Comparison of ENCODE assay signal across 1 cellular context in the genomic region with DNA sequence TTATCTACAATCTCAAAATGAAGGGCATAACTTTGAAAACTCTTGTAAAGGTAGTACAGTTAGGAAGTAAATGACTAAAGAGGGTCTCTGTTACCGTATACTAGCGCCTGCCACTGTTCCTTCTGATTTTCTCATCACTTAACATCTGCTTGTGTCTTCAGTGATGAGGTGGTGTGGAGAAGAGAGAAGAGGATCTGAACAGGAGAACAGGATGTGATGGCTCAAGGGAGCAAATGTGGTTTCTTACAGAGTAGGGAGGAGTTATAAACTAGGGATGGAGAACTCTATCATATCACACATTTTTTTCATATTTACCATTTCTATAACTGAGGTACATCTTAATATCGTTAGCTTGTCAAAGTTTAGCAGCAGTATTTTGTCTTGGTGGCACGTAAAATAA.
TF ChIP-seq lines count a peak whose summit lies in the region.

No MANE protein-coding gene starts in this region.

TF ChIP-seq in SK-N-SH treated with all-trans-retinoic acid at 6 μM for 48 hours, 23 proteins besides CTCF, POLR2A, EP300 and RAD21 (continued from another document):
- TF ChIP-seq, protein P1, sequence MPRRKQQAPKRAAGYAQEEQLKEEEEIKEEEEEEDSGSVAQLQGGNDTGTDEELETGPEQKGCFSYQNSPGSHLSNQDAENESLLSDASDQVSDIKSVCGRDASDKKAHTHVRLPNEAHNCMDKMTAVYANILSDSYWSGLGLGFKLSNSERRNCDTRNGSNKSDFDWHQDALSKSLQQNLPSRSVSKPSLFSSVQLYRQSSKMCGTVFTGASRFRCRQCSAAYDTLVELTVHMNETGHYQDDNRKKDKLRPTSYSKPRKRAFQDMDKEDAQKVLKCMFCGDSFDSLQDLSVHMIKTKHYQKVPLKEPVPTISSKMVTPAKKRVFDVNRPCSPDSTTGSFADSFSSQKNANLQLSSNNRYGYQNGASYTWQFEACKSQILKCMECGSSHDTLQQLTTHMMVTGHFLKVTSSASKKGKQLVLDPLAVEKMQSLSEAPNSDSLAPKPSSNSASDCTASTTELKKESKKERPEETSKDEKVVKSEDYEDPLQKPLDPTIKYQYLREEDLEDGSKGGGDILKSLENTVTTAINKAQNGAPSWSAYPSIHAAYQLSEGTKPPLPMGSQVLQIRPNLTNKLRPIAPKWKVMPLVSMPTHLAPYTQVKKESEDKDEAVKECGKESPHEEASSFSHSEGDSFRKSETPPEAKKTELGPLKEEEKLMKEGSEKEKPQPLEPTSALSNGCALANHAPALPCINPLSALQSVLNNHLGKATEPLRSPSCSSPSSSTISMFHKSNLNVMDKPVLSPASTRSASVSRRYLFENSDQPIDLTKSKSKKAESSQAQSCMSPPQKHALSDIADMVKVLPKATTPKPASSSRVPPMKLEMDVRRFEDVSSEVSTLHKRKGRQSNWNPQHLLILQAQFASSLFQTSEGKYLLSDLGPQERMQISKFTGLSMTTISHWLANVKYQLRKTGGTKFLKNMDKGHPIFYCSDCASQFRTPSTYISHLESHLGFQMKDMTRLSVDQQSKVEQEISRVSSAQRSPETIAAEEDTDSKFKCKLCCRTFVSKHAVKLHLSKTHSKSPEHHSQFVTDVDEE (CRISPR knock-in tag; IDR thresholded peaks at IDR 0.05) = no peak
- no peak for TF ChIP-seq ESRRG (CRISPR knock-in tag; IDR thresholded peaks at IDR 0.05)
- TF ChIP-seq CSRNP3 (CRISPR knock-in tag; IDR thresholded peaks at IDR 0.05) = no peak
- no peak for TF ChIP-seq CREB5 (CRISPR knock-in tag; IDR thresholded peaks at IDR 0.05; ENCODE audit: low read depth)
- TF ChIP-seq, protein P2, sequence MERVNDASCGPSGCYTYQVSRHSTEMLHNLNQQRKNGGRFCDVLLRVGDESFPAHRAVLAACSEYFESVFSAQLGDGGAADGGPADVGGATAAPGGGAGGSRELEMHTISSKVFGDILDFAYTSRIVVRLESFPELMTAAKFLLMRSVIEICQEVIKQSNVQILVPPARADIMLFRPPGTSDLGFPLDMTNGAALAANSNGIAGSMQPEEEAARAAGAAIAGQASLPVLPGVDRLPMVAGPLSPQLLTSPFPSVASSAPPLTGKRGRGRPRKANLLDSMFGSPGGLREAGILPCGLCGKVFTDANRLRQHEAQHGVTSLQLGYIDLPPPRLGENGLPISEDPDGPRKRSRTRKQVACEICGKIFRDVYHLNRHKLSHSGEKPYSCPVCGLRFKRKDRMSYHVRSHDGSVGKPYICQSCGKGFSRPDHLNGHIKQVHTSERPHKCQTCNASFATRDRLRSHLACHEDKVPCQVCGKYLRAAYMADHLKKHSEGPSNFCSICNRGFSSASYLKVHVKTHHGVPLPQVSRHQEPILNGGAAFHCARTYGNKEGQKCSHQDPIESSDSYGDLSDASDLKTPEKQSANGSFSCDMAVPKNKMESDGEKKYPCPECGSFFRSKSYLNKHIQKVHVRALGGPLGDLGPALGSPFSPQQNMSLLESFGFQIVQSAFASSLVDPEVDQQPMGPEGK (CRISPR knock-in tag; IDR thresholded peaks at IDR 0.05; ENCODE audit: borderline replicate concordance) = no peak
- TF ChIP-seq ISL1 (CRISPR knock-in tag; IDR thresholded peaks at IDR 0.05) = no peak
- no peak for TF ChIP-seq GLIS3 (CRISPR knock-in tag; IDR thresholded peaks at IDR 0.05)
- no peak for TF ChIP-seq PPARA (CRISPR knock-in tag; IDR thresholded peaks at IDR 0.05; ENCODE audit: borderline replicate concordance)
